Comparison of ENCODE assay signal across 11 cellular contexts in the genomic region with DNA sequence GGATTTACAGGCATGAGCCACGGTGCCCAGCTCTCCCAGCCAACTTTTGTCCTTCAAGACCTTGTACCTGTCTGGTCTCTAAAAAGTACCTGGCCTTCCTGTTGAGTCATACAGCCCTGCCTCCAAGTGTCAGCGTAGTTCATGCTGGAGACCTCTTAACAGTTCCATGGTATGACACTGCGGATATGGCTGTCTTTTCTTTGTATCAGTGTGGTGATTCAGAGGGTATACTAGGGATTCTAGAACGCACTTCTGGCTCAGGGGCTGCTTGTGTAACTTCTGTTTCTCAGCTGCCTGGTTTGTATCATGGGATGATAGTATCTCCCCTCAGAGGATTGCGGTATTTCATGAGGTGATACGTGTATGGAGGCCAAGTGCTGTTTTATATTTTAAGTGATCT. TPM values are rescaled to one million over a fixed set of nuclear protein-coding genes. Genes with fewer than 3 reads are reported as not detected.
A peak's percentile ranks its signal among the peaks of the same experiment; 100 is the strongest.
DNase-seq lines count a peak whose midpoint lies in the region; ATAC-seq and TF ChIP-seq lines count a peak whose summit lies in the region.
"Had no signal": no experiment of that assay in that cellular context is flagged by ENCODE, and none has a peak within 500 bp of the region (broad histone marks: within the 10 kb centered on the region; RNA-seq: fewer than 3 reads in every experiment).

No MANE protein-coding gene starts in this region.

- CTCF ChIA-PET in activated CD4-positive, alpha-beta T cell treated with anti-CD3 and anti-CD28 coated beads for 36 hours (lab: Charles Lee), result interaction anchor here (0.6 to 0.9 kb wide), 3 partner anchors 23 to 193 kb away, joined by 3 read pairs; no protein-coding TSS in a partner anchor

- peak overlapping the region; percentile 62 for H3K27ac ChIP-seq in RWPE2 (ENCODE audit: poor library complexity, severe bottlenecking)
- H3K27ac ChIP-seq in psoas muscle, result peak overlapping the region; percentile 99
- H3K27ac ChIP-seq in tibial nerve, result no peak overlapping the region
- H3K27ac ChIP-seq: colonic mucosa had no signal

- peak overlapping the region; percentile 82 for H3K4me3 Mint-ChIP-seq in activated CD4-positive, alpha-beta T cell treated with anti-CD3 and anti-CD28 coated beads for 36 hours

- POLR2A ChIA-PET in activated CD4-positive, alpha-beta T cell treated with anti-CD3 and anti-CD28 coated beads for 36 hours (lab: Charles Lee), result no interaction called here

- intact Hi-C loops in activated CD4-positive, alpha-beta T cell treated with anti-CD3 and anti-CD28 coated beads for 36 hours (cut with DNase I, micrococcal nuclease), result loop anchor here (2.0 to 5.0 kb wide), 2 partner anchors 97 to 296 kb away; no protein-coding TSS in a partner anchor
- intact Hi-C loops in psoas muscle (cut with DNase I), result loop anchor here in 1 of 2 donors (2.0 kb wide), 1 partner anchor 27 kb away; no protein-coding TSS in a partner anchor

- H3K36me3 ChIP-seq in RWPE2 (ENCODE audit: low read depth) (peaks cover 20% of the 10 kb centered on the region), psoas muscle (ENCODE audit: insufficient read depth in 1 of 2, low read depth in 1 of 2) (peaks cover 0 to 16% of the 10 kb centered on the region in 2 donors), tibial nerve (peaks cover 0 to 10% (median 0%) of the 10 kb centered on the region in 3 donors)
- H3K36me3 ChIP-seq: colonic mucosa, transverse colon had no signal

- no peaks in the 10 kb centered on the region for H3K9me3 Mint-ChIP-seq in activated CD4-positive, alpha-beta T cell treated with anti-CD3 and anti-CD28 coated beads for 36 hours (ENCODE audit: low read depth)

- ATAC-seq in activated CD4-positive, alpha-beta T cell treated with anti-CD3 and anti-CD28 coated beads for 36 hours, result no peak
- ATAC-seq in RWPE2 (ENCODE audit: low read depth) (no peak), psoas muscle (no peak), HG03432 (IDR thresholded peaks at IDR 0.05; ENCODE audit: unreplicated experiment) (no peak)

- WGBS in psoas muscle, 3 donors, result 82 to 92% (median 82%) methylated on average over 6 of the region's 6 CpGs
- WGBS in tibial nerve, 2 donors, result 85 to 91% methylated on average over 6 of the region's 6 CpGs

- TF ChIP-seq POLR2A in tibial nerve (IDR thresholded peaks at IDR 0.05), result no peak

- TF ChIP-seq EP300 in tibial nerve (IDR thresholded peaks at IDR 0.05), result no peak

- H3K4me1 Mint-ChIP-seq in activated CD4-positive, alpha-beta T cell treated with anti-CD3 and anti-CD28 coated beads for 36 hours, result peaks cover 58% of the 10 kb centered on the region

- peaks cover 7% of the 10 kb centered on the region for H3K4me1 ChIP-seq in RWPE2 (ENCODE audit: insufficient read depth, poor library complexity, severe bottlenecking)
- H3K4me1 ChIP-seq in psoas muscle, result peaks cover 50% of the 10 kb centered on the region
- H3K4me1 ChIP-seq in tibial nerve, result peaks cover 0 to 39% (median 25%) of the 10 kb centered on the region in 4 donors

- H3K27me3 Mint-ChIP-seq in activated CD4-positive, alpha-beta T cell treated with anti-CD3 and anti-CD28 coated beads for 36 hours, result no peaks in the 10 kb centered on the region

- TF ChIP-seq CTCF in RWPE2 (IDR thresholded peaks at IDR 0.05; ENCODE audit: poor library complexity, severe bottlenecking), result no peak
- TF ChIP-seq CTCF in epithelial cell of esophagus (IDR thresholded peaks at IDR 0.05; ENCODE audit: insufficient read depth, low read depth, low read length, missing control alignments), result no peak
- no peak for TF ChIP-seq CTCF in psoas muscle (IDR thresholded peaks at IDR 0.05)
- no peak for TF ChIP-seq CTCF in tibial nerve (IDR thresholded peaks at IDR 0.05)

- DNase-seq in activated CD4-positive, alpha-beta T cell treated with anti-CD3 and anti-CD28 coated beads for 36 hours, result no peak
- DNase-seq in activated CD4-positive, alpha-beta T cell treated with anti-CD3 and anti-CD28 coated beads, Interleukin-2, amount 50 U/mL, for 48 hours, result no peak
- no peak for DNase-seq in RWPE2 (ENCODE audit: low spot score)
- DNase-seq in epithelial cell of esophagus (ENCODE audit: low read depth), result peak; percentile 86
- no peak for DNase-seq in psoas muscle
- no peak for DNase-seq in tibial nerve (ENCODE audit: low spot score in 2 of 2)
- DNase-seq in NCI-H1417 (lab: John Stamatoyannopoulos, UW), result no peak
- DNase-seq: colonic mucosa; stimulated activated CD4-positive, alpha-beta T cell treated with anti-CD3 and anti-CD28 coated beads, Interleukin-4, amount 100 ng/mL, for 4 hours; transverse colon had no signal

- peak overlapping the region; percentile 82 for H3K27ac Mint-ChIP-seq in activated CD4-positive, alpha-beta T cell treated with anti-CD3 and anti-CD28 coated beads for 36 hours

- H3K4me3 ChIP-seq in RWPE2 (ENCODE audit: severe bottlenecking), result no peak overlapping the region
- H3K4me3 ChIP-seq in epithelial cell of esophagus (ENCODE audit: low read length), result no peak overlapping the region
- H3K4me3 ChIP-seq in psoas muscle, result no peak overlapping the region
- H3K4me3 ChIP-seq in tibial nerve, result no peak overlapping the region

- H3K9me3 ChIP-seq in RWPE2 (ENCODE audit: severe bottlenecking) (no peaks in the 10 kb centered on the region), psoas muscle (no peaks in the 10 kb centered on the region), tibial nerve (no peaks in the 10 kb centered on the region)
- H3K9me3 ChIP-seq: colonic mucosa, transverse colon had no signal

- H3K27me3 ChIP-seq in RWPE2 (ENCODE audit: insufficient read depth, poor library complexity, severe bottlenecking), result no peaks in the 10 kb centered on the region
- no peaks in the 10 kb centered on the region for H3K27me3 ChIP-seq in psoas muscle (ENCODE audit: insufficient read depth in 3 of 3, low read length in 2 of 3)
- H3K27me3 ChIP-seq in tibial nerve, result no peaks in the 10 kb centered on the region
- H3K27me3 ChIP-seq: colonic mucosa, transverse colon had no signal

- peaks cover 16% of the 10 kb centered on the region for H3K36me3 Mint-ChIP-seq in activated CD4-positive, alpha-beta T cell treated with anti-CD3 and anti-CD28 coated beads for 36 hours (ENCODE audit: low read depth)

RNA-seq across cellular contexts. Expression of gene TMEM11, which starts 2.0 kb away (rescaled TPM):
- 10 to 100 TPM; 28.9 to 40.4 TPM for total RNA-seq in activated CD4-positive, alpha-beta T cell treated with anti-CD3 and anti-CD28 coated beads for 36 hours
- total RNA-seq in psoas muscle (10 to 100 TPM; 52.9 to 78.4 (median 58.6) TPM), tibial nerve (10 to 100 TPM; 16.2 to 27.6 (median 21.5) TPM)
- polyA plus RNA-seq in psoas muscle, result 100 to 1,000 TPM in 2 of 3 donors, 10 to 100 TPM in 1; 89.6 to 159 (median 109) TPM

RNA-seq across cellular contexts. Expression of gene NATD1, which starts 37.3 kb away (rescaled TPM):
- total RNA-seq in activated CD4-positive, alpha-beta T cell treated with anti-CD3 and anti-CD28 coated beads for 36 hours, result 1 to 10 TPM; 1.5 to 1.7 TPM
- total RNA-seq in psoas muscle, result 10 to 100 TPM; 21.6 to 48.0 (median 24.5) TPM
- 10 to 100 TPM in 2 of 3 donors, 1 to 10 TPM in 1; 4.7 to 15.1 (median 10.5) TPM for polyA plus RNA-seq in psoas muscle
- total RNA-seq in tibial nerve, result 10 to 100 TPM in 3 of 4 donors, 1 to 10 TPM in 1; 5.7 to 12.0 (median 10.8) TPM

Comparison
In these comparisons a context has a peak if more than half of its experiments do, and no peak if none do; other contexts are left out.
1. H3K27ac ChIP-seq: peak in RWPE2 (single experiment) and psoas muscle (single experiment); none in tibial nerve (0 of 4).